Comparison of ENCODE assay signal across 10 cellular contexts in genomic region chr22:26430600-26430999, GRCh38. TPM values are rescaled to one million over a fixed set of nuclear protein-coding genes. Genes with fewer than 3 reads are reported as not detected.
A peak's percentile ranks its signal among the peaks of the same experiment; 100 is the strongest.
DNase-seq lines count a peak whose midpoint lies in the region; ATAC-seq and TF ChIP-seq lines count a peak whose summit lies in the region.
"Had no signal": no experiment of that assay in that cellular context is flagged by ENCODE, and none has a peak within 500 bp of the region (broad histone marks: within the 10 kb centered on the region; RNA-seq: fewer than 3 reads in every experiment).

No MANE protein-coding gene starts in this region.

- H2AFZ ChIP-seq in GM23338: no peak overlapping the region

- H3K27ac Mint-ChIP-seq in CD4-positive, alpha-beta memory T cell: peak overlapping the region; percentile 57 to 88 (median 81)
- no peak overlapping the region for H3K27ac Mint-ChIP-seq in GM23338
- H3K27ac Mint-ChIP-seq in activated T-helper 17 cell treated with anti-CD3 and anti-CD28 coated beads, Interleukin-2, amount 50 U/mL, for 72 hours: peak overlapping the region; percentile 85

- POLR2A ChIA-PET in CD4-positive, alpha-beta memory T cell (lab: Charles Lee; ENCODE audit: partially characterized antibody): interaction anchor here (1.4 to 4.8 kb wide), 4 partner anchors 48 to 242 kb away, joined by 3 to 46 read pairs (median 12); partner anchors contain the start of genes HPS4 and SRRD

- peaks cover under 1% of the 10 kb centered on the region; the same call in 1 of the 2 replicates for H3K79me2 ChIP-seq in GM23338 (replicated peaks; ENCODE audit: insufficient read depth)

- no peak for DNase-seq in CD4-positive, alpha-beta memory T cell
- DNase-seq in GM23338 (ENCODE audit: low spot score): no peak
- no peak for DNase-seq in RKO (ENCODE audit: low spot score)
- no peak for DNase-seq in SW480 (ENCODE audit: low spot score)
- DNase-seq in NCI-H2171 treated with DMSO at 0.1 percent for 48 hours (lab: John Stamatoyannopoulos, UW): no peak
- no peak for DNase-seq in sciatic nerve (ENCODE audit: low spot score)
- DNase-seq: NCI-H524, uterus had no signal

- TF ChIP-seq CTCF in GM23338 (conservative IDR thresholded peaks at IDR 0.05; ENCODE audit: low read depth in 2 of 2): no peak

- CTCF ChIA-PET in CD4-positive, alpha-beta memory T cell (lab: Charles Lee; ENCODE audit: partially characterized antibody): interaction anchor here (1.1 to 1.8 kb wide), 2 partner anchors 31 to 243 kb away, joined by 5 to 9 read pairs; no protein-coding TSS in a partner anchor

- H3K4me3 ChIP-seq in CD4-positive, alpha-beta memory T cell (ENCODE audit: low read length in 2 of 2): no peak overlapping the region
- H3K4me3 ChIP-seq in GM23338 (peak overlapping the region; percentile 87), mesodermal cell (ENCODE audit: extremely low read depth, insufficient read depth, low read length, poor library complexity, severe bottlenecking) (no peak overlapping the region)

- H3K4me1 ChIP-seq in CD4-positive, alpha-beta memory T cell (ENCODE audit: insufficient read depth, low read length): peaks cover 28% of the 10 kb centered on the region
- peaks cover 12% of the 10 kb centered on the region; the same call in 1 of the 2 replicates for H3K4me1 ChIP-seq in GM23338 (ENCODE audit: insufficient read depth)
- H3K4me1 ChIP-seq in mesodermal cell (ENCODE audit: control insufficient read depth, insufficient read depth, low read length, poor library complexity, severe bottlenecking): peaks cover 17% of the 10 kb centered on the region
- H3K4me1 ChIP-seq: uterus had no signal

- H3K4me3 Mint-ChIP-seq in CD4-positive, alpha-beta memory T cell: peak overlapping the region; percentile 77 to 87 (median 84)
- H3K4me3 Mint-ChIP-seq in GM23338: peak overlapping the region; percentile 85
- H3K4me3 Mint-ChIP-seq in activated T-helper 17 cell treated with anti-CD3 and anti-CD28 coated beads, Interleukin-2, amount 50 U/mL, for 72 hours: peak overlapping the region; percentile 91

- no peak for ATAC-seq in GM23338
- ATAC-seq in activated T-helper 17 cell treated with anti-CD3 and anti-CD28 coated beads, Interleukin-2, amount 50 U/mL, for 72 hours (replicated peaks): no peak
- no peak for ATAC-seq in sciatic nerve

- 83 to 90% methylated on average over 2 of the region's 2 CpGs for WGBS in mesodermal cell (ENCODE audit: insufficient coverage in 2 of 2), 2 experiments

- H3K9me2 ChIP-seq in GM23338 (ENCODE audit: insufficient read depth): 0 out of 2 replicates have a peak, but pooled peaks cover 3% of the 10 kb centered on the region

- H3F3A ChIP-seq in GM23338 (replicated peaks; ENCODE audit: low read depth): peaks cover 8% of the 10 kb centered on the region

- H3K27me3 Mint-ChIP-seq in CD4-positive, alpha-beta memory T cell: no peaks in the 10 kb centered on the region
- peaks cover 28% of the 10 kb centered on the region for H3K27me3 Mint-ChIP-seq in GM23338 (ENCODE audit: insufficient read depth, low read depth, poor library complexity)
- peaks cover 5% of the 10 kb centered on the region for H3K27me3 Mint-ChIP-seq in activated T-helper 17 cell treated with anti-CD3 and anti-CD28 coated beads, Interleukin-2, amount 50 U/mL, for 72 hours

- H3K4me2 ChIP-seq in GM23338: peak overlapping the region; percentile 95; the same call in 1 of the 2 replicates

- H3K9me3 ChIP-seq in CD4-positive, alpha-beta memory T cell (ENCODE audit: control insufficient read depth in 1 of 2, low read length in 2 of 2): no peaks in the 10 kb centered on the region
- no peaks in the 10 kb centered on the region for H3K9me3 ChIP-seq in mesodermal cell (ENCODE audit: control insufficient read depth, low read length)
- H3K9me3 ChIP-seq: uterus had no signal

- no peak overlapping the region for H3K27ac ChIP-seq in CD4-positive, alpha-beta memory T cell (ENCODE audit: low read depth, low read length)
- H3K27ac ChIP-seq in GM23338 (ENCODE audit: low read depth) (no peak overlapping the region), mesodermal cell (ENCODE audit: low read depth, low read length, severe bottlenecking) (peak overlapping the region; percentile 62)
- H3K27ac ChIP-seq: uterus had no signal

- no peaks in the 10 kb centered on the region for H3K9me3 Mint-ChIP-seq in CD4-positive, alpha-beta memory T cell
- peaks cover 3% of the 10 kb centered on the region; the same call in 2 of the 3 replicates for H3K9me3 Mint-ChIP-seq in GM23338
- H3K9me3 Mint-ChIP-seq in activated T-helper 17 cell treated with anti-CD3 and anti-CD28 coated beads, Interleukin-2, amount 50 U/mL, for 72 hours: no peaks in the 10 kb centered on the region

- peaks cover under 1% of the 10 kb centered on the region for H4K20me1 ChIP-seq in GM23338 (replicated peaks; ENCODE audit: insufficient read depth)

- intact Hi-C loops in CD4-positive, alpha-beta memory T cell (cut with micrococcal nuclease): no loop called here
- intact Hi-C loops in sciatic nerve (cut with DNase I): no loop called here

- no peaks in the 10 kb centered on the region for H3K27me3 ChIP-seq in CD4-positive, alpha-beta memory T cell (ENCODE audit: insufficient read depth, low read length)
- peaks cover 24% of the 10 kb centered on the region for H3K27me3 ChIP-seq in GM23338 (ENCODE audit: insufficient read depth)
- H3K27me3 ChIP-seq: uterus had no signal

- H3K36me3 ChIP-seq in CD4-positive, alpha-beta memory T cell (ENCODE audit: insufficient read depth, low read length): peaks cover 4% of the 10 kb centered on the region
- H3K36me3 ChIP-seq in GM23338 (ENCODE audit: insufficient read depth) (no peaks in the 10 kb centered on the region), mesodermal cell (ENCODE audit: control insufficient read depth, insufficient read depth, low read length) (peaks cover 10% of the 10 kb centered on the region)
- H3K36me3 ChIP-seq: uterus had no signal

- H3K4me1 Mint-ChIP-seq in CD4-positive, alpha-beta memory T cell: peaks cover 18 to 42% (median 30%) of the 10 kb centered on the region in 4 donors
- peaks cover 17% of the 10 kb centered on the region for H3K4me1 Mint-ChIP-seq in GM23338
- peaks cover 21% of the 10 kb centered on the region for H3K4me1 Mint-ChIP-seq in activated T-helper 17 cell treated with anti-CD3 and anti-CD28 coated beads, Interleukin-2, amount 50 U/mL, for 72 hours

- peaks cover 13 to 19% of the 10 kb centered on the region in 2 donors for H3K36me3 Mint-ChIP-seq in CD4-positive, alpha-beta memory T cell
- peaks cover 12% of the 10 kb centered on the region; the same call in 2 of the 3 replicates for H3K36me3 Mint-ChIP-seq in GM23338 (ENCODE audit: low read depth)
- peaks cover 51% of the 10 kb centered on the region for H3K36me3 Mint-ChIP-seq in activated T-helper 17 cell treated with anti-CD3 and anti-CD28 coated beads, Interleukin-2, amount 50 U/mL, for 72 hours (ENCODE audit: low read depth)

TF ChIP-seq in GM23338, 12 proteins besides CTCF, POLR2A, EP300 and RAD21:
- no peak for TF ChIP-seq ETS1 (IDR thresholded peaks at IDR 0.05)

RNA-seq across cellular contexts. Expression of gene ASPHD2, which starts 1.5 kb away (rescaled TPM):
- total RNA-seq in CD4-positive, alpha-beta memory T cell: 1 to 10 TPM; 4.0 to 4.1 TPM
- polyA plus RNA-seq in CD4-positive, alpha-beta memory T cell: 1 to 10 TPM; 2.8 to 4.1 TPM
- total RNA-seq in GM23338 (2014; rRNA removed; shearing (Covaris generic)): 9.3 and 10.0 TPM in 2 replicates
- 6.0 and 8.3 TPM in 2 replicates for polyA plus RNA-seq in GM23338 (2016; fragmentation: Nextera tagmentation; extraction: Ambion mirVana)
- 10 to 100 TPM; 13.2 to 20.2 TPM for total RNA-seq in activated T-helper 17 cell treated with anti-CD3 and anti-CD28 coated beads, Interleukin-2, amount 50 U/mL, for 72 hours
- polyA plus RNA-seq in mesodermal cell (2013, experiment 1 of 2): 7.3 TPM
- polyA plus RNA-seq in mesodermal cell (2013, experiment 2 of 2): 4.8 TPM
- total RNA-seq in sciatic nerve: 1.2 TPM

RNA-seq across cellular contexts. Expression of gene HPS4, which starts 53.0 kb away (rescaled TPM):
- 10 to 100 TPM; 54.0 to 59.7 TPM for total RNA-seq in CD4-positive, alpha-beta memory T cell
- polyA plus RNA-seq in CD4-positive, alpha-beta memory T cell: 10 to 100 TPM in 1 of 2 donors, 1 to 10 TPM in 1; 7.9 to 19.7 TPM
- 36.9 and 49.4 TPM in 2 replicates for total RNA-seq in GM23338 (2014; rRNA removed; shearing (Covaris generic))
- 17.8 and 20.3 TPM in 2 replicates for polyA plus RNA-seq in GM23338 (2016; fragmentation: Nextera tagmentation; extraction: Ambion mirVana)
- 10 to 100 TPM; 36.4 to 56.3 TPM for total RNA-seq in activated T-helper 17 cell treated with anti-CD3 and anti-CD28 coated beads, Interleukin-2, amount 50 U/mL, for 72 hours
- 27.0 TPM for polyA plus RNA-seq in mesodermal cell (2013, experiment 1 of 2)
- polyA plus RNA-seq in mesodermal cell (2013, experiment 2 of 2): 23.4 TPM
- total RNA-seq in sciatic nerve: 42.2 TPM

RNA-seq across cellular contexts. Expression of gene SRRD, which starts 53.1 kb away (rescaled TPM):
- total RNA-seq in CD4-positive, alpha-beta memory T cell: 10 to 100 TPM; 19.5 to 20.7 TPM
- 10 to 100 TPM; 17.6 to 28.9 TPM for polyA plus RNA-seq in CD4-positive, alpha-beta memory T cell
- total RNA-seq in GM23338 (2014; rRNA removed; shearing (Covaris generic)): 17.8 and 34.4 TPM in 2 replicates
- 17.8 and 23.2 TPM in 2 replicates for polyA plus RNA-seq in GM23338 (2016; fragmentation: Nextera tagmentation; extraction: Ambion mirVana)
- 10 to 100 TPM; 22.2 to 40.3 TPM for total RNA-seq in activated T-helper 17 cell treated with anti-CD3 and anti-CD28 coated beads, Interleukin-2, amount 50 U/mL, for 72 hours
- polyA plus RNA-seq in mesodermal cell (2013, experiment 1 of 2): 18.7 TPM
- polyA plus RNA-seq in mesodermal cell (2013, experiment 2 of 2): 16.4 TPM
- total RNA-seq in sciatic nerve: 16.5 TPM
